In the genomic region with DNA sequence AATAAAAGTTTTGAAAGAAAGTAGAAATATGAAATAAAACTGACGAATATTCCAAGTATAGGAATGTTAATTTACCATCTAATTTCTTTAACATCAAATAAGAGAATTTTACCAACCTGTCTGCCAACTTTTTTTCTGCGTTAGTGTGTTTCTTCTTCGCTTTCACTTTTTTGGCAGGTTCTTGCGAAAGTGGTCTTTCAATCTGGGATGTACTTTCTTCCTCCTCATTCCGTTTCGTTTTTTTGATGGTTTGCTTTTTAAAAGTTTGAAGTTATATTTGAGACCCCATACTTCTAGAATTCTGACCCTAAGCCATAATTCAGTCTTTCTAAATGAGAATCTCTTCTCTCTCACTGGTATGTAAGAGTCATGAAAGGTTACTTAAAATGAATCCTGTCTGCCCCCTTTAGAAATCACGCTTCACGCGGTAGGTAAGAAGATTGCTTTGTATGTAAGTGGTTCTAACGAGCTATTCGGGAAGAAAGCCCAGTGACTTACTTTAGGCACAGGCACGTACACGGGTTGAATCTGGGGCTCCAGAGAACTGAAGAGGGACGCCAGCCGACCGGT, we compare ENCODE assay signal across 8 cellular contexts. TPM values are rescaled to one million over a fixed set of nuclear protein-coding genes. Genes with fewer than 3 reads are reported as not detected.
DNase-seq lines count a peak whose midpoint lies in the region; ATAC-seq and TF ChIP-seq lines count a peak whose summit lies in the region.

No MANE protein-coding gene starts in this region.

- TF ChIP-seq CTCF in LNCaP clone FGC (IDR thresholded peaks at IDR 0.05; ENCODE audit: control insufficient read depth, extremely low read depth, insufficient read depth): no peak

- intact Hi-C loops in right cardiac atrium (cut with DNase I): no loop called here

- H3K27me3 ChIP-seq in right cardiac atrium (ENCODE audit: control insufficient read depth, insufficient read depth) (no peaks in the 10 kb centered on the region), skeletal muscle tissue (ENCODE audit: control insufficient read depth in 3 of 3, insufficient read depth in 3 of 3, low read length in 3 of 3) (no peaks in the 10 kb centered on the region)

- ATAC-seq in GM21723 (IDR thresholded peaks at IDR 0.05; ENCODE audit: unreplicated experiment): peak; percentile 37
- ATAC-seq in right cardiac atrium: no peak

- H3K27ac Mint-ChIP-seq in activated naive CD8-positive, alpha-beta T cell: peak overlapping the region; percentile 99

- peaks cover 11 to 22% (median 20%) of the 10 kb centered on the region in 3 donors for H3K36me3 ChIP-seq in skeletal muscle tissue (ENCODE audit: control insufficient read depth in 3 of 3, insufficient read depth in 3 of 3, low read length in 3 of 3)

- H3K9ac ChIP-seq in skeletal muscle tissue (ENCODE audit: low read depth in 1 of 3, low read length in 3 of 3): peak overlapping the region; percentile 79 to 97 (median 93)

- H3K27ac ChIP-seq in right cardiac atrium (ENCODE audit: low read length): peak overlapping the region; percentile 97
- peak overlapping the region; percentile 70 for H3K27ac ChIP-seq in skeletal muscle tissue (ENCODE audit: low read depth, low read length)

- no peaks in the 10 kb centered on the region for H3K27me3 Mint-ChIP-seq in activated naive CD8-positive, alpha-beta T cell

- H3K4me3 ChIP-seq in LNCaP clone FGC (ENCODE audit: low read depth, low read length) (peak overlapping the region; percentile 91), right cardiac atrium (ENCODE audit: low read length) (peak overlapping the region; percentile 73), skeletal muscle tissue (ENCODE audit: low read length in 3 of 3) (peak overlapping the region; percentile 75 to 99 (median 98))

- DNase-seq in DMS79 (lab: John Stamatoyannopoulos, UW) (peak; percentile 44), DMS79 treated with DMSO at 0.1 percent for 48 hours (lab: John Stamatoyannopoulos, UW) (no peak), LNCaP clone FGC (ENCODE audit: low read depth) (no peak), right cardiac atrium (no peak), NCI-H226 (no peak)

- H3K9me3 ChIP-seq in right cardiac atrium (ENCODE audit: control insufficient read depth, low read length) (no peaks in the 10 kb centered on the region), skeletal muscle tissue (ENCODE audit: control insufficient read depth in 3 of 3, low read length in 3 of 3) (no peaks in the 10 kb centered on the region)

- 9% methylated on average over 16 of the region's 16 CpGs for WGBS in right cardiac atrium

- peaks cover 6% of the 10 kb centered on the region for H3K4me1 ChIP-seq in right cardiac atrium (ENCODE audit: control insufficient read depth, insufficient read depth, low read length)
- peaks cover 8 to 15% (median 10%) of the 10 kb centered on the region in 3 donors for H3K4me1 ChIP-seq in skeletal muscle tissue (ENCODE audit: control insufficient read depth in 3 of 3, insufficient read depth in 3 of 3, low read length in 3 of 3)

- no peaks in the 10 kb centered on the region for H3K9me3 Mint-ChIP-seq in activated naive CD8-positive, alpha-beta T cell (ENCODE audit: low read depth)

- H3K4me1 Mint-ChIP-seq in activated naive CD8-positive, alpha-beta T cell (ENCODE audit: low read depth): peaks cover 26% of the 10 kb centered on the region

- H3K36me3 Mint-ChIP-seq in activated naive CD8-positive, alpha-beta T cell: peaks cover 2% of the 10 kb centered on the region

- H3K4me3 Mint-ChIP-seq in activated naive CD8-positive, alpha-beta T cell: peak overlapping the region; percentile 99

RNA-seq across cellular contexts. Expression of a gene that starts 0.6 kb away (rescaled TPM):
- total RNA-seq in right cardiac atrium (10 to 100 TPM; 44.8 to 57.4 (median 53.8) TPM), skeletal muscle tissue (24.5 TPM)
- 60.3 TPM for polyA plus RNA-seq in right cardiac atrium

RNA-seq across cellular contexts. Expression of a gene that starts 31.8 kb away (rescaled TPM):
- total RNA-seq in right cardiac atrium (100 to 1,000 TPM in 1 of 4 donors, 10 to 100 TPM in 3; 88.1 to 110 (median 96.4) TPM), skeletal muscle tissue (67.8 TPM)
- polyA plus RNA-seq in right cardiac atrium: 66.3 TPM
